Comparison of ENCODE assay signal across 8 cellular contexts in genomic region chr1:176880954-176881595, GRCh38.
DNase-seq lines count a peak whose midpoint lies in the region; ATAC-seq and TF ChIP-seq lines count a peak whose summit lies in the region.

No MANE protein-coding gene starts in this region.

- H3K27me3 ChIP-seq in endodermal cell (ENCODE audit: control insufficient read depth, insufficient read depth, low read length, poor library complexity, severe bottlenecking) (no peaks in the 10 kb centered on the region), mesenchymal stem cell (ENCODE audit: control insufficient read depth in 1 of 2, insufficient read depth in 1 of 2, low read length in 2 of 2) (no peaks in the 10 kb centered on the region), suprapubic skin (no peaks in the 10 kb centered on the region)

- no peak overlapping the region for H2BK12ac ChIP-seq in mesenchymal stem cell (ENCODE audit: low read length in 2 of 2)

- peaks cover 2% of the 10 kb centered on the region for H3K27me3 Mint-ChIP-seq in endodermal cell (ENCODE audit: insufficient read depth)

- no peak overlapping the region for H2AK5ac ChIP-seq in mesenchymal stem cell (ENCODE audit: low read length, severe bottlenecking)

- H3K27ac ChIP-seq in endodermal cell (ENCODE audit: low read depth, low read length) (no peak overlapping the region), mesenchymal stem cell (ENCODE audit: low read length, poor library complexity, severe bottlenecking) (no peak overlapping the region), suprapubic skin (no peak overlapping the region)

- no peak overlapping the region for H3K4me3 Mint-ChIP-seq in endodermal cell

- H3K4me1 Mint-ChIP-seq in endodermal cell = peaks cover 1% of the 10 kb centered on the region

- H3K36me3 ChIP-seq in endodermal cell (ENCODE audit: control insufficient read depth, insufficient read depth, low read length) = no peaks in the 10 kb centered on the region
- H3K36me3 ChIP-seq in mesenchymal stem cell (ENCODE audit: control insufficient read depth in 1 of 2, insufficient read depth in 2 of 2, low read depth in 1 of 2, low read length in 2 of 2) = no peaks in the 10 kb centered on the region
- no peaks in the 10 kb centered on the region for H3K36me3 ChIP-seq in suprapubic skin

- H3K9me3 ChIP-seq in endodermal cell (ENCODE audit: control insufficient read depth, low read length) (no peaks in the 10 kb centered on the region), mesenchymal stem cell (ENCODE audit: control insufficient read depth, low read length) (no peaks in the 10 kb centered on the region), suprapubic skin (no peaks in the 10 kb centered on the region)

- H2BK5ac ChIP-seq in mesenchymal stem cell (ENCODE audit: low read depth, low read length, poor library complexity, severe bottlenecking) = no peak overlapping the region

- H3K27ac Mint-ChIP-seq in endodermal cell = no peak overlapping the region

- peak; percentile 89 for DNase-seq in DMS53 (lab: John Stamatoyannopoulos, UW)
- DNase-seq in NCI-H128 (lab: John Stamatoyannopoulos, UW; ENCODE audit: unreplicated experiment) = peak; percentile 57
- peak; percentile 26 for DNase-seq in T1000 (lab: John Stamatoyannopoulos, UW)
- DNase-seq in endodermal cell = peak; percentile 93
- peak; percentile 68 for DNase-seq in mesenchymal stem cell
- peak in 1 of 2 donors; percentile 75 for DNase-seq in suprapubic skin (ENCODE audit: low spot score in 2 of 2)

- H3K23ac ChIP-seq in mesenchymal stem cell (ENCODE audit: low read length in 2 of 2) = no peak overlapping the region

- TF ChIP-seq POLR2A in suprapubic skin (IDR thresholded peaks at IDR 0.05) = no peak

- no peaks in the 10 kb centered on the region for H3K9me3 Mint-ChIP-seq in endodermal cell

- no peak overlapping the region for H2BK15ac ChIP-seq in mesenchymal stem cell (ENCODE audit: low read depth, poor library complexity, severe bottlenecking)

- TF ChIP-seq CTCF in endodermal cell (conservative IDR thresholded peaks at IDR 0.05) (peak; percentile 94), suprapubic skin (IDR thresholded peaks at IDR 0.05) (peak; percentile 45 to 82)

- no peak overlapping the region for H2AFZ ChIP-seq in mesenchymal stem cell (ENCODE audit: low read depth, low read length)

- H2BK120ac ChIP-seq in mesenchymal stem cell (ENCODE audit: low read depth, low read length) = no peak overlapping the region

- H3K14ac ChIP-seq in mesenchymal stem cell (ENCODE audit: low read length in 2 of 2) = no peak overlapping the region

- no peak for TF ChIP-seq EP300 in suprapubic skin (IDR thresholded peaks at IDR 0.05)

- H3K79me1 ChIP-seq in mesenchymal stem cell (replicated peaks; ENCODE audit: low read length, poor library complexity, severe bottlenecking) = no peaks in the 10 kb centered on the region

- H4K8ac ChIP-seq in mesenchymal stem cell (ENCODE audit: low read length) = no peak overlapping the region

- H3K9ac ChIP-seq in endodermal cell (ENCODE audit: extremely low read depth, low read length, poor library complexity, severe bottlenecking) (no peak overlapping the region), mesenchymal stem cell (ENCODE audit: low read length) (no peak overlapping the region)

- no peak overlapping the region for H3K4ac ChIP-seq in mesenchymal stem cell (ENCODE audit: low read depth in 1 of 2, low read length in 2 of 2)

- no peak overlapping the region for H3K18ac ChIP-seq in mesenchymal stem cell (ENCODE audit: low read depth in 1 of 2, low read length in 2 of 2)

- H3K36me3 Mint-ChIP-seq in endodermal cell (ENCODE audit: low read depth) = no peaks in the 10 kb centered on the region

- no peak overlapping the region for H4K91ac ChIP-seq in mesenchymal stem cell (ENCODE audit: low read length)

- peak; percentile 51 for ATAC-seq in GM21717 (IDR thresholded peaks at IDR 0.05; ENCODE audit: unreplicated experiment)
- ATAC-seq in HG03378 (IDR thresholded peaks at IDR 0.05; ENCODE audit: unreplicated experiment) = no peak

- H3K4me3 ChIP-seq in endodermal cell (ENCODE audit: low read length) = no peak overlapping the region
- H3K4me3 ChIP-seq in mesenchymal stem cell (ENCODE audit: insufficient read depth in 1 of 2, low read depth in 1 of 2, low read length in 2 of 2) = no peak overlapping the region
- no peak overlapping the region for H3K4me3 ChIP-seq in suprapubic skin

- H3K4me1 ChIP-seq in endodermal cell (ENCODE audit: control insufficient read depth, insufficient read depth, low read length) (no peaks in the 10 kb centered on the region), mesenchymal stem cell (ENCODE audit: control insufficient read depth, insufficient read depth, low read depth, low read length) (no peaks in the 10 kb centered on the region), suprapubic skin (peaks cover 7% of the 10 kb centered on the region)

- WGBS in endodermal cell (ENCODE audit: insufficient coverage in 1 of 2, insufficient read length in 1 of 2), 2 experiments = 21% methylated on average over 6 to 9 of the region's 9 CpGs
- 15% methylated on average over 8 of the region's 9 CpGs for WGBS in mesenchymal stem cell
- WGBS in suprapubic skin = 22% methylated on average over 9 of the region's 9 CpGs

- no peak overlapping the region for H3K4me2 ChIP-seq in mesenchymal stem cell (ENCODE audit: low read length, poor library complexity, severe bottlenecking)
